24 cellular contexts compared by ENCODE assay signal in genomic region chr10:6109444-6109775, GRCh38. TPM values are rescaled to one million over a fixed set of nuclear protein-coding genes. Genes with fewer than 3 reads are reported as not detected.
DNase-seq lines count a peak whose midpoint lies in the region; ATAC-seq lines count a peak whose summit lies in the region.
"Had no signal": no experiment of that assay in that cellular context is flagged by ENCODE, and none has a peak within 500 bp of the region (broad histone marks: within the 10 kb centered on the region; RNA-seq: fewer than 3 reads in every experiment).

No MANE protein-coding gene starts in this region.

- H3K27ac ChIP-seq in HUES64 (ENCODE audit: low read depth, low read length) (peak overlapping the region; percentile 30; the same call in 1 of the 2 replicates), trophoblast cell (ENCODE audit: low read depth, low read length) (no peak overlapping the region), GM23248 (no peak overlapping the region)
- H3K27ac ChIP-seq: cardiac muscle cell, coronary artery, stomach, uterus had no signal

- H3K4me3 Mint-ChIP-seq in activated T-cell treated with anti-CD3 and anti-CD28 coated beads, Interleukin-2, amount 50 U/mL, for 24 hours, result no peak overlapping the region
- H3K4me3 Mint-ChIP-seq in activated T-cell treated with anti-CD3 and anti-CD28 coated beads, Interleukin-2, amount 50 U/mL, for 4 hours, result no peak overlapping the region
- no peak overlapping the region for H3K4me3 Mint-ChIP-seq in activated T-helper 1 cell treated with anti-CD3 and anti-CD28 coated beads, Interleukin-12 subunit alpha, Interleukin-12 subunit beta, Interleukin-2, Interleukin-4 antibody, amounts not matched to agents 30 ng/mL and 10 ng/mL and 1 ng/mL, durations not matched to agents 14 hours and 24 hours and 36 hours
- no peak overlapping the region for H3K4me3 Mint-ChIP-seq in natural killer cell treated with Interleukin-12 subunit alpha and Interleukin-12 subunit beta and Interleukin-15 and Interleukin-18, amount 100 ng/mL, for 72 hours
- H3K4me3 Mint-ChIP-seq: T-helper 1 cell treated with Interleukin-12 subunit alpha and Interleukin-12 subunit beta and Interleukin-4 antibody, amounts not matched to agents 30 μg/mL and 1 μg/mL, for 36 hours had no signal

- H3K9ac ChIP-seq in HUES64 (ENCODE audit: low read depth, low read length) (no peak overlapping the region), trophoblast cell (ENCODE audit: low read length) (no peak overlapping the region), GM23248 (no peak overlapping the region)

- no peak overlapping the region for H3K14ac ChIP-seq in trophoblast cell (ENCODE audit: low read length)

- no peak overlapping the region for H3K18ac ChIP-seq in trophoblast cell (ENCODE audit: low read length)

- H3K4me1 Mint-ChIP-seq in activated T-cell treated with anti-CD3 and anti-CD28 coated beads, Interleukin-2, amount 50 U/mL, for 24 hours (ENCODE audit: low read depth), result peaks cover 42% of the 10 kb centered on the region
- peaks cover 32% of the 10 kb centered on the region for H3K4me1 Mint-ChIP-seq in activated T-cell treated with anti-CD3 and anti-CD28 coated beads, Interleukin-2, amount 50 U/mL, for 4 hours (ENCODE audit: low read depth)
- peaks cover 56% of the 10 kb centered on the region for H3K4me1 Mint-ChIP-seq in activated T-helper 1 cell treated with anti-CD3 and anti-CD28 coated beads, Interleukin-12 subunit alpha, Interleukin-12 subunit beta, Interleukin-2, Interleukin-4 antibody, amounts not matched to agents 30 ng/mL and 10 ng/mL and 1 ng/mL, durations not matched to agents 14 hours and 24 hours and 36 hours (ENCODE audit: low read depth)
- peaks cover 17 to 32% of the 10 kb centered on the region in 2 donors for H3K4me1 Mint-ChIP-seq in natural killer cell treated with Interleukin-12 subunit alpha and Interleukin-12 subunit beta and Interleukin-15 and Interleukin-18, amount 100 ng/mL, for 72 hours (ENCODE audit: low read depth in 2 of 2)

- H4K91ac ChIP-seq in trophoblast cell (ENCODE audit: low read depth, low read length), result no peak overlapping the region

- peak overlapping the region; percentile 12 for H3K27ac Mint-ChIP-seq in activated T-cell treated with anti-CD3 and anti-CD28 coated beads, Interleukin-2, amount 50 U/mL, for 24 hours
- H3K27ac Mint-ChIP-seq in activated T-helper 1 cell treated with anti-CD3 and anti-CD28 coated beads, Interleukin-12 subunit alpha, Interleukin-12 subunit beta, Interleukin-2, Interleukin-4 antibody, amounts not matched to agents 30 ng/mL and 10 ng/mL and 1 ng/mL, durations not matched to agents 14 hours and 24 hours and 36 hours, result peak overlapping the region; percentile 19
- peak overlapping the region; percentile 1 to 84 for H3K27ac Mint-ChIP-seq in natural killer cell treated with Interleukin-12 subunit alpha and Interleukin-12 subunit beta and Interleukin-15 and Interleukin-18, amount 100 ng/mL, for 72 hours

- H3K4me3 ChIP-seq in HUES64 (ENCODE audit: low read length) (no peak overlapping the region), trophoblast cell (ENCODE audit: low read depth, low read length) (no peak overlapping the region), GM23248 (no peak overlapping the region)
- H3K4me3 ChIP-seq: cardiac muscle cell, coronary artery, left ventricle myocardium inferior, stomach, uterus had no signal

- DNase-seq in activated T-cell treated with anti-CD3 and anti-CD28 coated beads, Interleukin-2, amount 50 U/mL, for 24 hours, result no peak
- DNase-seq in activated T-cell treated with anti-CD3 and anti-CD28 coated beads, Interleukin-2, amount 50 U/mL, for 4 hours, result no peak
- DNase-seq in activated T-helper 1 cell treated with anti-CD3 and anti-CD28 coated beads, Interleukin-12 subunit alpha, Interleukin-12 subunit beta, Interleukin-2, Interleukin-4 antibody, amounts not matched to agents 30 ng/mL and 10 ng/mL and 1 ng/mL, durations not matched to agents 14 hours and 24 hours and 36 hours (ENCODE audit: low spot score), result no peak
- DNase-seq in natural killer cell treated with Interleukin-12 subunit alpha and Interleukin-12 subunit beta and Interleukin-15 and Interleukin-18, amount 100 ng/mL, for 72 hours (ENCODE audit: low spot score), result no peak
- no peak for DNase-seq in trophoblast cell
- no peak for DNase-seq in GM23248
- DNase-seq: activated CD4-positive, alpha-beta T cell treated with anti-CD3 and anti-CD28 coated beads for 1 hour; effector CD8-positive, alpha-beta T cell; H7; islet precursor cell; left ventricle myocardium inferior; NCI-H2029; right cardiac atrium; stimulated activated CD4-positive, alpha-beta T cell treated with anti-CD3 and anti-CD28 coated beads, Interleukin-1b, Interleukin-23, amount 100 ng/mL, for 48 hours; stomach; uterus had no signal

- H2AFZ ChIP-seq in trophoblast cell (ENCODE audit: insufficient read depth, low read length, poor library complexity) (no peak overlapping the region), GM23248 (no peak overlapping the region)

- no peak overlapping the region for H4K12ac ChIP-seq in trophoblast cell (ENCODE audit: low read depth, low read length)

- no peak overlapping the region for H2AK5ac ChIP-seq in trophoblast cell (ENCODE audit: low read length)

- WGBS in HUES64, result 94% methylated on average over 7 of the region's 7 CpGs
- 100% methylated on average over 1 of the region's 7 CpGs for WGBS in trophoblast cell (ENCODE audit: extremely low coverage, insufficient coverage, insufficient read length)
- 72 to 78% methylated on average over 7 of the region's 7 CpGs for WGBS in GM23248 (ENCODE audit: low coverage in 1 of 2, low lambda C conversion rate in 2 of 2, missing lambda C conversion rate in 2 of 2), 2 experiments

- peaks cover 88% of the 10 kb centered on the region for H3K36me3 ChIP-seq in HUES64 (ENCODE audit: insufficient read depth, low read length)
- peaks cover 25 to 50% of the 10 kb centered on the region in 2 experiments for H3K36me3 ChIP-seq in trophoblast cell (ENCODE audit: control insufficient read depth in 1 of 2, insufficient read depth in 2 of 2, low read length in 2 of 2)
- peaks cover 64% of the 10 kb centered on the region for H3K36me3 ChIP-seq in GM23248 (ENCODE audit: low read depth)
- H3K36me3 ChIP-seq: uterus had no signal

- peaks cover 96% of the 10 kb centered on the region for H3K36me3 Mint-ChIP-seq in activated T-cell treated with anti-CD3 and anti-CD28 coated beads, Interleukin-2, amount 50 U/mL, for 24 hours (ENCODE audit: low read depth)
- H3K36me3 Mint-ChIP-seq in activated T-cell treated with anti-CD3 and anti-CD28 coated beads, Interleukin-2, amount 50 U/mL, for 4 hours (ENCODE audit: insufficient read depth), result peaks cover 63% of the 10 kb centered on the region
- peaks cover 68% of the 10 kb centered on the region for H3K36me3 Mint-ChIP-seq in activated T-helper 1 cell treated with anti-CD3 and anti-CD28 coated beads, Interleukin-12 subunit alpha, Interleukin-12 subunit beta, Interleukin-2, Interleukin-4 antibody, amounts not matched to agents 30 ng/mL and 10 ng/mL and 1 ng/mL, durations not matched to agents 14 hours and 24 hours and 36 hours (ENCODE audit: low read depth)
- H3K36me3 Mint-ChIP-seq in natural killer cell treated with Interleukin-12 subunit alpha and Interleukin-12 subunit beta and Interleukin-15 and Interleukin-18, amount 100 ng/mL, for 72 hours, result peaks cover 71% of the 10 kb centered on the region

- H3K9me3 ChIP-seq in HUES64 (ENCODE audit: insufficient read depth, low read depth, low read length) (no peaks in the 10 kb centered on the region), trophoblast cell (ENCODE audit: insufficient read depth, low read depth, low read length) (no peaks in the 10 kb centered on the region), GM23248 (ENCODE audit: low read depth) (no peaks in the 10 kb centered on the region)
- H3K9me3 ChIP-seq: left ventricle myocardium inferior, stomach, uterus had no signal

- no peak overlapping the region for H3K23ac ChIP-seq in trophoblast cell (ENCODE audit: low read length)

- H3K4me2 ChIP-seq in trophoblast cell (ENCODE audit: low read length), result no peak overlapping the region
- no peak overlapping the region for H3K4me2 ChIP-seq in GM23248 (ENCODE audit: unreplicated experiment)

- H3K27me3 ChIP-seq in HUES64 (ENCODE audit: insufficient read depth, low read length) (no peaks in the 10 kb centered on the region), trophoblast cell (ENCODE audit: insufficient read depth, low read length) (no peaks in the 10 kb centered on the region), GM23248 (replicated peaks; ENCODE audit: insufficient read depth) (no peaks in the 10 kb centered on the region)
- H3K27me3 ChIP-seq: cardiac muscle cell, stomach, uterus had no signal

- H2BK120ac ChIP-seq in trophoblast cell (ENCODE audit: insufficient read depth, low read length, poor library complexity), result no peak overlapping the region

- in situ Hi-C loops in GM23248 (cut with MboI), result loop anchor here (10.0 kb wide), 1 partner anchor 285 kb away; no protein-coding TSS in a partner anchor

- H3K9me3 Mint-ChIP-seq in activated T-cell treated with anti-CD3 and anti-CD28 coated beads, Interleukin-2, amount 50 U/mL, for 24 hours, result no peaks in the 10 kb centered on the region
- H3K9me3 Mint-ChIP-seq in activated T-cell treated with anti-CD3 and anti-CD28 coated beads, Interleukin-2, amount 50 U/mL, for 4 hours, result no peaks in the 10 kb centered on the region
- H3K9me3 Mint-ChIP-seq in activated T-helper 1 cell treated with anti-CD3 and anti-CD28 coated beads, Interleukin-12 subunit alpha, Interleukin-12 subunit beta, Interleukin-2, Interleukin-4 antibody, amounts not matched to agents 30 ng/mL and 10 ng/mL and 1 ng/mL, durations not matched to agents 14 hours and 24 hours and 36 hours, result no peaks in the 10 kb centered on the region
- no peaks in the 10 kb centered on the region for H3K9me3 Mint-ChIP-seq in natural killer cell treated with Interleukin-12 subunit alpha and Interleukin-12 subunit beta and Interleukin-15 and Interleukin-18, amount 100 ng/mL, for 72 hours
- H3K9me3 Mint-ChIP-seq: T-helper 1 cell treated with Interleukin-12 subunit alpha and Interleukin-12 subunit beta and Interleukin-4 antibody, amounts not matched to agents 30 μg/mL and 1 μg/mL, for 36 hours had no signal

- no peak overlapping the region for H2BK12ac ChIP-seq in trophoblast cell (ENCODE audit: low read length)

- peaks cover 33% of the 10 kb centered on the region for H3K4me1 ChIP-seq in HUES64 (ENCODE audit: insufficient read depth, low read length)
- H3K4me1 ChIP-seq in trophoblast cell (ENCODE audit: control insufficient read depth in 1 of 2, insufficient read depth in 2 of 2, low read length in 2 of 2), result no peaks in the 10 kb centered on the region
- peaks cover 4% of the 10 kb centered on the region for H3K4me1 ChIP-seq in GM23248 (ENCODE audit: insufficient read depth)
- H3K4me1 ChIP-seq: uterus had no signal

- H3K9me2 ChIP-seq in GM23248 (ENCODE audit: insufficient read depth), result no peaks in the 10 kb centered on the region

- no peak for ATAC-seq in activated T-cell treated with anti-CD3 and anti-CD28 coated beads, Interleukin-2, amount 50 U/mL, for 4 hours
- ATAC-seq in natural killer cell treated with Interleukin-12 subunit alpha and Interleukin-12 subunit beta and Interleukin-15 and Interleukin-18, amount 100 ng/mL, for 72 hours, result no peak
- no peak for ATAC-seq in GM21423 (IDR thresholded peaks at IDR 0.05; ENCODE audit: unreplicated experiment)

- H3K79me2 ChIP-seq in trophoblast cell (ENCODE audit: control insufficient read depth, insufficient read depth, low read length, poor library complexity) (no peaks in the 10 kb centered on the region), GM23248 (ENCODE audit: insufficient read depth) (peaks cover 9% of the 10 kb centered on the region; the same call in 1 of the 2 replicates)

- H3F3A ChIP-seq in GM23248 (ENCODE audit: insufficient read depth), result peaks cover 39% of the 10 kb centered on the region

- no peaks in the 10 kb centered on the region for H3K27me3 Mint-ChIP-seq in activated T-cell treated with anti-CD3 and anti-CD28 coated beads, Interleukin-2, amount 50 U/mL, for 24 hours
- H3K27me3 Mint-ChIP-seq in activated T-cell treated with anti-CD3 and anti-CD28 coated beads, Interleukin-2, amount 50 U/mL, for 4 hours (ENCODE audit: low read depth), result no peaks in the 10 kb centered on the region
- no peaks in the 10 kb centered on the region for H3K27me3 Mint-ChIP-seq in activated T-helper 1 cell treated with anti-CD3 and anti-CD28 coated beads, Interleukin-12 subunit alpha, Interleukin-12 subunit beta, Interleukin-2, Interleukin-4 antibody, amounts not matched to agents 30 ng/mL and 10 ng/mL and 1 ng/mL, durations not matched to agents 14 hours and 24 hours and 36 hours (ENCODE audit: insufficient read depth)
- no peaks in the 10 kb centered on the region for H3K27me3 Mint-ChIP-seq in natural killer cell treated with Interleukin-12 subunit alpha and Interleukin-12 subunit beta and Interleukin-15 and Interleukin-18, amount 100 ng/mL, for 72 hours

- intact Hi-C loops in activated T-helper 1 cell treated with anti-CD3 and anti-CD28 coated beads, Interleukin-12 subunit alpha, Interleukin-12 subunit beta, Interleukin-2, Interleukin-4 antibody, amounts not matched to agents 30 ng/mL and 10 ng/mL and 1 ng/mL, durations not matched to agents 14 hours and 24 hours and 36 hours (cut with micrococcal nuclease), result loop anchor here (1.0 to 5.0 kb wide), 6 partner anchors 21 to 558 kb away; no protein-coding TSS in a partner anchor

- no peaks in the 10 kb centered on the region for H4K20me1 ChIP-seq in GM23248 (ENCODE audit: insufficient read depth)

- H2BK5ac ChIP-seq in trophoblast cell (ENCODE audit: low read depth, low read length, poor library complexity), result no peak overlapping the region

- no peak overlapping the region for H3K4ac ChIP-seq in trophoblast cell (ENCODE audit: low read depth, low read length)

- H4K8ac ChIP-seq in trophoblast cell (ENCODE audit: low read depth, low read length), result no peak overlapping the region

- no peaks in the 10 kb centered on the region for H3K79me1 ChIP-seq in trophoblast cell (ENCODE audit: low read length)

RNA-seq across cellular contexts. Expression of gene RBM17, which starts 20.6 kb away (rescaled TPM):
- 100 to 1,000 TPM; 231 to 261 (median 237) TPM for total RNA-seq in activated T-cell treated with anti-CD3 and anti-CD28 coated beads, Interleukin-2, amount 50 U/mL, for 4 hours
- polyA plus RNA-seq in HUES64 (2013, experiment 1 of 2), result 90.3 TPM
- 83.3 TPM for polyA plus RNA-seq in HUES64 (2013, experiment 2 of 2)
- total RNA-seq in activated T-helper 1 cell treated with anti-CD3 and anti-CD28 coated beads, Interleukin-12 subunit alpha, Interleukin-12 subunit beta, Interleukin-2, Interleukin-4 antibody, amounts not matched to agents 30 ng/mL and 10 ng/mL and 1 ng/mL, durations not matched to agents 14 hours and 24 hours and 36 hours, result 265 and 283 TPM in 2 replicates
- 100 to 1,000 TPM; 195 to 294 TPM for total RNA-seq in natural killer cell treated with Interleukin-12 subunit alpha and Interleukin-12 subunit beta and Interleukin-15 and Interleukin-18, amount 100 ng/mL, for 72 hours
- 106 and 108 TPM in 2 replicates for polyA plus RNA-seq in trophoblast cell (2013)
- 24.1 and 35.7 TPM in 2 replicates for total RNA-seq in GM23248 (2014; rRNA removed; shearing (Covaris generic))
- polyA plus RNA-seq in GM23248 (2016; fragmentation: Nextera tagmentation; extraction: Ambion mirVana), result 84.2 and 99.9 TPM in 2 replicates

RNA-seq across cellular contexts. Expression of gene IL2RA, which starts 47.2 kb away (rescaled TPM):
- total RNA-seq in activated T-cell treated with anti-CD3 and anti-CD28 coated beads, Interleukin-2, amount 50 U/mL, for 4 hours, result 100 to 1,000 TPM; 639 to 698 (median 653) TPM
- polyA plus RNA-seq in HUES64 (2013, experiment 1 of 2), result not detected
- not detected for polyA plus RNA-seq in HUES64 (2013, experiment 2 of 2)
- total RNA-seq in activated T-helper 1 cell treated with anti-CD3 and anti-CD28 coated beads, Interleukin-12 subunit alpha, Interleukin-12 subunit beta, Interleukin-2, Interleukin-4 antibody, amounts not matched to agents 30 ng/mL and 10 ng/mL and 1 ng/mL, durations not matched to agents 14 hours and 24 hours and 36 hours, result 1,237 and 1,254 TPM in 2 replicates
- total RNA-seq in natural killer cell treated with Interleukin-12 subunit alpha and Interleukin-12 subunit beta and Interleukin-15 and Interleukin-18, amount 100 ng/mL, for 72 hours, result 1,000 to 10,000 TPM; 1,064 to 1,187 TPM
- polyA plus RNA-seq in trophoblast cell (2013), result not detected in 2 replicates
- total RNA-seq in GM23248 (2014; rRNA removed; shearing (Covaris generic)), result not detected in 2 replicates
- not detected in 2 replicates for polyA plus RNA-seq in GM23248 (2016; fragmentation: Nextera tagmentation; extraction: Ambion mirVana)
- total RNA-seq: astrocyte, cardiac muscle cell, epithelial cell of proximal tubule, H7, myocyte had no signal
- polyA plus RNA-seq: cardiac muscle cell had no signal

Comparison
In these comparisons a context has a peak if more than half of its experiments do, and no peak if none do; other contexts are left out.
1. RNA of gene IL2RA, which starts 47.2 kb away (total RNA-seq): 1,237 to 1,254 TPM in activated T-helper 1 cell treated with anti-CD3 and anti-CD28 coated beads, Interleukin-12 subunit alpha, Interleukin-12 subunit beta, Interleukin-2, Interleukin-4 antibody, amounts not matched to agents 30 ng/mL and 10 ng/mL and 1 ng/mL, durations not matched to agents 14 hours and 24 hours and 36 hours, 1,064 to 1,187 TPM in natural killer cell treated with Interleukin-12 subunit alpha and Interleukin-12 subunit beta and Interleukin-15 and Interleukin-18, amount 100 ng/mL, for 72 hours and 639 to 698 TPM in activated T-cell treated with anti-CD3 and anti-CD28 coated beads, Interleukin-2, amount 50 U/mL, for 4 hours; not detected in GM23248; every median in the first group is over 100 times any median in the second.
2. Peak in every context shown above with its lines, with median percentiles within 50 percentile points of each other: H3K27ac Mint-ChIP-seq.